ENCODE assay signal across 8 cellular contexts in the genomic region with DNA sequence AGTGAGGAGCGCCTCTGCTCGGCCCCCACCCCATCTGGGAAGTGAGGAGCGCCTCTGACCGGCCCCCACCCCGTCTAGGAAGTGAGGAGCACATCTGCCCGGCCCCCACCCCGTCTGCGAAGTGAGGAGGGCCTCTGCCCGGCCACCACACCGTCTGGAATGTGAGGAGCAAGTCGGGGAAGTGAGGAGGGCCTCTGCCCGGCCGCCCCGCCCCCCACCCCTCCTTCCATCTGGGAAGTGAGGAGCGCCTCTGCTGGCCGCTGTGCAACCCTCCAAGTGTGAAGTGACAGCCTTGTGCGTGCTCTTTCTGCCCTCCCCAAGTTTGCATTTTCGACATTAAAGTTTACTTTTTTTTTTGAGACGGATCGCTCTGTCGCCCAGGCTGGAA. TPM values are rescaled to one million over a fixed set of nuclear protein-coding genes. Genes with fewer than 3 reads are reported as not detected.
A peak's percentile ranks its signal among the peaks of the same experiment; 100 is the strongest.
DNase-seq lines count a peak whose midpoint lies in the region; TF ChIP-seq lines count a peak whose summit lies in the region.

No MANE protein-coding gene starts in this region.

- H3K14ac ChIP-seq in mesenchymal stem cell (ENCODE audit: low read length in 2 of 2), result no peak overlapping the region

- H2BK12ac ChIP-seq in mesenchymal stem cell (ENCODE audit: low read length in 2 of 2), result peak overlapping the region in 1 of 2 experiments; percentile 42

- H3K4me1 Mint-ChIP-seq in IgD-negative memory B cell, result peaks cover 6 to 12% (median 11%) of the 10 kb centered on the region in 3 donors
- peaks cover 15% of the 10 kb centered on the region for H3K4me1 Mint-ChIP-seq in endodermal cell

- H3K4me3 ChIP-seq in endodermal cell (ENCODE audit: low read length) (no peak overlapping the region), mesenchymal stem cell (ENCODE audit: insufficient read depth in 1 of 2, low read depth in 1 of 2, low read length in 2 of 2) (no peak overlapping the region)

- H3K27me3 ChIP-seq in endodermal cell (ENCODE audit: control insufficient read depth, insufficient read depth, low read length, poor library complexity, severe bottlenecking) (no peaks in the 10 kb centered on the region), mesenchymal stem cell (ENCODE audit: control insufficient read depth in 1 of 2, insufficient read depth in 1 of 2, low read length in 2 of 2) (no peaks in the 10 kb centered on the region)

- no peak overlapping the region for H3K18ac ChIP-seq in mesenchymal stem cell (ENCODE audit: low read depth in 1 of 2, low read length in 2 of 2)

- no peak overlapping the region for H2BK120ac ChIP-seq in mesenchymal stem cell (ENCODE audit: low read depth, low read length)

- no peak overlapping the region for H2AFZ ChIP-seq in mesenchymal stem cell (ENCODE audit: low read depth, low read length)

- H3K9me3 Mint-ChIP-seq in IgD-negative memory B cell, result no peaks in the 10 kb centered on the region
- H3K9me3 Mint-ChIP-seq in endodermal cell, result peaks cover 10% of the 10 kb centered on the region

- H4K8ac ChIP-seq in mesenchymal stem cell (ENCODE audit: low read length), result peak overlapping the region; percentile 30

- H3K4me3 Mint-ChIP-seq in IgD-negative memory B cell (peak overlapping the region in 3 of 4 donors; percentile 77 to 89 (median 88)), endodermal cell (peak overlapping the region; percentile 61)

- no peak overlapping the region for H3K23ac ChIP-seq in mesenchymal stem cell (ENCODE audit: low read length in 2 of 2)

- H3K27ac Mint-ChIP-seq in IgD-negative memory B cell, result no peak overlapping the region
- peak overlapping the region; percentile 88 for H3K27ac Mint-ChIP-seq in endodermal cell

- H3K27ac ChIP-seq in endodermal cell (ENCODE audit: low read depth, low read length) (no peak overlapping the region), mesenchymal stem cell (ENCODE audit: low read length, poor library complexity, severe bottlenecking) (no peak overlapping the region)

- H3K36me3 Mint-ChIP-seq in IgD-negative memory B cell (peaks cover 9% of the 10 kb centered on the region), endodermal cell (ENCODE audit: low read depth) (peaks cover 19% of the 10 kb centered on the region)

- TF ChIP-seq CTCF in AG09319 (IDR thresholded peaks at IDR 0.05; ENCODE audit: low read depth, low read length) (peak; percentile 5), endodermal cell (conservative IDR thresholded peaks at IDR 0.05) (peak; percentile 60)

- no peak overlapping the region for H4K91ac ChIP-seq in mesenchymal stem cell (ENCODE audit: low read length)

- H3K27me3 Mint-ChIP-seq in IgD-negative memory B cell (no peaks in the 10 kb centered on the region), endodermal cell (ENCODE audit: insufficient read depth) (no peaks in the 10 kb centered on the region)

- no peaks in the 10 kb centered on the region for H3K36me3 ChIP-seq in endodermal cell (ENCODE audit: control insufficient read depth, insufficient read depth, low read length)
- peaks cover 8 to 13% of the 10 kb centered on the region in 2 experiments for H3K36me3 ChIP-seq in mesenchymal stem cell (ENCODE audit: control insufficient read depth in 1 of 2, insufficient read depth in 2 of 2, low read depth in 1 of 2, low read length in 2 of 2)

- H3K9me3 ChIP-seq in endodermal cell (ENCODE audit: control insufficient read depth, low read length) (no peaks in the 10 kb centered on the region), mesenchymal stem cell (ENCODE audit: control insufficient read depth, low read length) (no peaks in the 10 kb centered on the region)

- no peak overlapping the region for H2BK5ac ChIP-seq in mesenchymal stem cell (ENCODE audit: low read depth, low read length, poor library complexity, severe bottlenecking)

- no peak overlapping the region for H3K4me2 ChIP-seq in mesenchymal stem cell (ENCODE audit: low read length, poor library complexity, severe bottlenecking)

- H3K4ac ChIP-seq in mesenchymal stem cell (ENCODE audit: low read depth in 1 of 2, low read length in 2 of 2), result no peak overlapping the region

- H3K9ac ChIP-seq in endodermal cell (ENCODE audit: extremely low read depth, low read length, poor library complexity, severe bottlenecking), result no peak overlapping the region
- no peak overlapping the region for H3K9ac ChIP-seq in mesenchymal stem cell (ENCODE audit: low read length)

- WGBS in endodermal cell (ENCODE audit: insufficient coverage in 1 of 2, insufficient read length in 1 of 2), 2 experiments, result 59 to 74% methylated on average over 4 to 21 of the region's 21 CpGs
- 35% methylated on average over 20 of the region's 21 CpGs for WGBS in mesenchymal stem cell

- H2BK15ac ChIP-seq in mesenchymal stem cell (ENCODE audit: low read depth, poor library complexity, severe bottlenecking), result no peak overlapping the region

- DNase-seq in AG09319 (ENCODE audit: extremely low read depth, low read depth), result no peak
- DNase-seq in endodermal cell, result peak; percentile 94
- DNase-seq in mesenchymal stem cell, result peak; percentile 49
- no peak for DNase-seq in NCI-H1105 treated with DMSO at 0.1 percent for 48 hours (lab: John Stamatoyannopoulos, UW)
- no peak for DNase-seq in activated CD8-positive, alpha-beta memory T cell treated with anti-CD3 and anti-CD28 coated beads, Interleukin-2, amount 50 U/mL, for 4 hours
- no peak for DNase-seq in D341Med (ENCODE audit: low spot score)
- no peak for DNase-seq in effector CD4-positive, alpha-beta T cell

- no peak overlapping the region for H2AK5ac ChIP-seq in mesenchymal stem cell (ENCODE audit: low read length, severe bottlenecking)

- peaks cover 2% of the 10 kb centered on the region for H3K79me1 ChIP-seq in mesenchymal stem cell (replicated peaks; ENCODE audit: low read length, poor library complexity, severe bottlenecking)

- H3K4me1 ChIP-seq in endodermal cell (ENCODE audit: control insufficient read depth, insufficient read depth, low read length), result no peaks in the 10 kb centered on the region
- peaks cover 5% of the 10 kb centered on the region for H3K4me1 ChIP-seq in mesenchymal stem cell (ENCODE audit: control insufficient read depth, insufficient read depth, low read depth, low read length)

RNA-seq across cellular contexts. Expression of a gene that starts 5.1 kb away (rescaled TPM):
- 32.6 TPM for polyA plus RNA-seq in IgD-negative memory B cell
- total RNA-seq in endodermal cell, result 10 to 100 TPM; 55.4 to 56.2 TPM
- polyA plus RNA-seq in endodermal cell (2013, experiment 1 of 2), result 42.0 TPM
- 41.8 TPM for polyA plus RNA-seq in endodermal cell (2013, experiment 2 of 2)
- 23.9 TPM for polyA plus RNA-seq in mesenchymal stem cell (2013, experiment 1 of 2)
- 24.7 TPM for polyA plus RNA-seq in mesenchymal stem cell (2013, experiment 2 of 2)

Comparison
In these comparisons a context has a peak if more than half of its experiments do, and no peak if none do; other contexts are left out.
1. DNase-seq: peak in endodermal cell (single experiment) and mesenchymal stem cell (single experiment); none in AG09319 (single experiment), NCI-H1105 treated with DMSO at 0.1 percent for 48 hours (single experiment), activated CD8-positive, alpha-beta memory T cell treated with anti-CD3 and anti-CD28 coated beads, Interleukin-2, amount 50 U/mL, for 4 hours (single experiment), D341Med (single experiment) and effector CD4-positive, alpha-beta T cell (single experiment).